ENCODE assay signal across 17 cellular contexts in the genomic region with DNA sequence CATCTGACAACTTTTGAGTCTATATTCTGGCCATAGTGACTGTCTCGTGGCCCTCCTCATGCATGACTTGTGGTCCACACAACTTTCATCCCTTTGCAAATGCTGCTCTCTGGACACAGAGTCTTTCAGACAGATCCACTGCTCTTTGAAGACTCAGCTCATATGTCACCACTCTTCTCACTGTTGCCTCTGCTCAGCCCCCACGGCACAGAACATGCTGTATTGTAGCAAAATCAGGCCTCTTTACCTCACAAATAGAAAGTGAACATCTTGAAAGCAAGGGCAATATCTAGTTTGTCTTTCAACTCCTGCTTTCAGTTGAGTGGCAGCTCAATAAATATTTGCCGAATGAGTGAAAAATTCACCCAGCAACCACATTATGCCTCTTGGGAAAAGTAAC.
"Had no signal": no experiment of that assay in that cellular context is flagged by ENCODE, and none has a peak within 500 bp of the region (broad histone marks: within the 10 kb centered on the region; RNA-seq: fewer than 3 reads in every experiment).

No MANE protein-coding gene starts in this region.

- ATAC-seq: activated T-cell treated with anti-CD3 and anti-CD28 coated beads, Interleukin-2, amount 50 U/mL, for 4 hours; T-helper 17 cell had no signal

- H3K4me2 ChIP-seq: PC-9 had no signal

- H3K4me3 ChIP-seq: PC-9 had no signal

- DNase-seq: activated B cell treated with CpG ODN at 0.5 μM for 24 hours; activated CD4-positive, alpha-beta memory T cell treated with anti-CD3 and anti-CD28 coated beads for 36 hours; activated CD4-positive, alpha-beta T cell treated with anti-CD3 and anti-CD28 coated beads for 1 hour; activated CD4-positive, alpha-beta T cell treated with anti-CD3 and anti-CD28 coated beads, Interleukin-2, amount 10 ng/mL, durations not matched to agents 24 days and 14 days; activated CD8-positive, alpha-beta memory T cell treated with anti-CD3 and anti-CD28 coated beads for 24 hours; activated gamma-delta T cell treated with Interleukin-2 at 50 U/mL for 16 hours; activated naive CD4-positive, alpha-beta T cell treated with anti-CD3 and anti-CD28 coated beads, Interleukin-2, amount 10 ng/mL, durations not matched to agents 7 days and 5 days; activated naive CD8-positive, alpha-beta T cell treated with anti-CD3 and anti-CD28 coated beads for 36 hours; activated T-cell treated with anti-CD3 and anti-CD28 coated beads, Interleukin-2, amount 50 U/mL, for 4 hours; KG1; NCI-H146; NCI-H187 treated with DMSO at 0.1 percent for 48 hours; NCI-H510A treated with DMSO at 0.1 percent for 48 hours; PC-9; SHP77 treated with DMSO at 0.1 percent for 48 hours; T-helper 17 cell; T1000 had no signal

- H3K27ac ChIP-seq: PC-9 had no signal
